20 cellular contexts compared by ENCODE assay signal in the genomic region with DNA sequence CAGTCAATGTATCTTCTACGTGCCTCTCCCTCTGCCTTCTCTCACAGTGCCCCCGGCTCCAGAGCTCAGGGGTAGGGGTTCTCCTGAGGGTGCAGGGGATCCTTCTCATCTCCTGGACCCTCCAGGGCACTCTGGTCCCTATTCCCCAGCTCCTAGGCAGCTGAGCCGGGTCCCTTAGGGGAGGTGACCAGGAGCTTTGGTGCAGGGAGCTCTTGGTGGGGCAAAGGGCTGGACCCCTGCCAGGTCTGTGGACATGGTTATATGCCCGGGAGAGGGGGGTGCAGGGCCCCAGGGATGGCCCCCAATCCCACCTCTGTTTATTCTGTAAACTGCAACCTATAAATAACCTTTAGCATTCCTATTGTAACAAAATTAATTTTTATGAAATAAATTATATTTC. TPM values are rescaled to one million over a fixed set of nuclear protein-coding genes. Genes with fewer than 3 reads are reported as not detected.
DNase-seq lines count a peak whose midpoint lies in the region; ATAC-seq, FAIRE-seq and TF ChIP-seq lines count a peak whose summit lies in the region.
"Had no signal": no experiment of that assay in that cellular context is flagged by ENCODE, and none has a peak within 500 bp of the region (broad histone marks: within the 10 kb centered on the region; RNA-seq: fewer than 3 reads in every experiment).

No MANE protein-coding gene starts in this region.

- H3K9ac ChIP-seq in mammary epithelial cell (ENCODE audit: insufficient read depth, low read length) (no peak overlapping the region), K562 (ENCODE audit: insufficient read depth in 1 of 2, low read depth in 2 of 2, low read length in 2 of 2) (no peak overlapping the region), kidney (ENCODE audit: low read length in 2 of 2) (no peak overlapping the region)
- H3K9ac ChIP-seq: BLaER1 had no signal

- H3K9me1 ChIP-seq in K562 (ENCODE audit: control insufficient read depth, insufficient read depth, low read length), result no peaks in the 10 kb centered on the region

- no peaks in the 10 kb centered on the region for H3K9me3 ChIP-seq in mammary epithelial cell (replicated peaks; ENCODE audit: insufficient read depth, low read length)
- no peaks in the 10 kb centered on the region for H3K9me3 ChIP-seq in breast epithelium
- no peaks in the 10 kb centered on the region for H3K9me3 ChIP-seq in K562 (replicated peaks; ENCODE audit: control insufficient read depth, insufficient read depth, low read depth, low read length)
- no peaks in the 10 kb centered on the region for H3K9me3 ChIP-seq in kidney (ENCODE audit: control insufficient read depth in 1 of 2, low read length in 2 of 2)
- H3K9me3 ChIP-seq: BLaER1, Caco-2, HAP-1 had no signal

- H3K36me3 ChIP-seq in mammary epithelial cell (ENCODE audit: insufficient read depth, low read length), result no peaks in the 10 kb centered on the region
- H3K36me3 ChIP-seq in breast epithelium, result no peaks in the 10 kb centered on the region
- H3K36me3 ChIP-seq in K562 (ENCODE audit: control insufficient read depth, insufficient read depth, low read length), result no peaks in the 10 kb centered on the region
- peaks cover 0 to 5% of the 10 kb centered on the region in 2 donors for H3K36me3 ChIP-seq in kidney (ENCODE audit: control insufficient read depth in 1 of 2, insufficient read depth in 2 of 2, low read length in 2 of 2)
- H3K36me3 ChIP-seq: BLaER1, HAP-1 had no signal

- POLR2A ChIA-PET in K562 (lab: Yijun Ruan, JAX), result interaction anchor here (0.7 kb wide), 1 partner anchor 10 kb away, joined by 3 read pairs; no protein-coding TSS in a partner anchor

- H2AFZ ChIP-seq in mammary epithelial cell (ENCODE audit: low read depth, low read length), result no peak overlapping the region
- H2AFZ ChIP-seq in K562 (ENCODE audit: low read depth, low read length), result no peak overlapping the region

- intact Hi-C loops in mammary epithelial cell (cut with micrococcal nuclease), result no loop called here
- intact Hi-C loops in breast epithelium (cut with DNase I; ENCODE audit: low total_unique reads), result no loop called here
- intact Hi-C loops in K562 (cut with micrococcal nuclease), result no loop called here
- intact Hi-C loops in kidney (cut with DNase I), result no loop called here

- TF ChIP-seq RAD21 in K562 (CRISPR knock-in tag; conservative IDR thresholded peaks at IDR 0.05 in 1 of 2, IDR thresholded peaks at IDR 0.05 in 1 of 2), result no peak

- no peaks in the 10 kb centered on the region for H3K79me2 ChIP-seq in mammary epithelial cell (ENCODE audit: insufficient read depth, low read length)
- no peaks in the 10 kb centered on the region for H3K79me2 ChIP-seq in K562 (ENCODE audit: control insufficient read depth, insufficient read depth, low read length)

- H3K27me3 ChIP-seq in mammary epithelial cell (ENCODE audit: insufficient read depth, low read length), result no peaks in the 10 kb centered on the region
- H3K27me3 ChIP-seq in breast epithelium, result no peaks in the 10 kb centered on the region
- peaks cover 7 to 60% of the 10 kb centered on the region in 2 experiments; a peak in 4 of 5 replicates for H3K27me3 ChIP-seq in K562 (ENCODE audit: control insufficient read depth in 2 of 2, insufficient read depth in 2 of 2, low read length in 2 of 2)
- H3K27me3 ChIP-seq: BLaER1 had no signal

- TSS peak; percentile 16 for BruUV-seq in mammary epithelial cell (replicated peaks; lab: Mats Ljungman, UMichigan)
- no TSS peak for BruUV-seq in K562 (replicated peaks; lab: Mats Ljungman, UMichigan)

- no peak for DNase-seq in mammary epithelial cell
- DNase-seq in breast epithelium (ENCODE audit: low spot score in 2 of 2), result no peak
- no peak for DNase-seq in K562 (ENCODE audit: extremely low read depth in 1 of 4, low spot score in 3 of 4)
- DNase-seq in kidney, result peak; percentile 59
- DNase-seq: Caco-2; CD4-positive, CD25-positive, alpha-beta regulatory T cell; CD8-positive, alpha-beta T cell; DND-41; GOT3 had no signal

- CTCF ChIA-PET in mammary epithelial cell (lab: Charles Lee; ENCODE audit: low non-redundant PET) (no interaction called here), K562 (lab: Yijun Ruan, JAX; ENCODE audit: low intra/inter-chr PET ratio) (interaction anchor here (0.7 to 1.4 kb wide), 4 partner anchors 11 to 593 kb away, joined by 3 to 4 read pairs (median 3); no protein-coding TSS in a partner anchor)

- H3K4me1 ChIP-seq in mammary epithelial cell (ENCODE audit: insufficient read depth, low read length) (peaks cover 17% of the 10 kb centered on the region), breast epithelium (no peaks in the 10 kb centered on the region), K562 (replicated peaks in 1 of 2; ENCODE audit: control insufficient read depth in 2 of 2, insufficient read depth in 2 of 2, low read length in 2 of 2) (peaks cover 0 to 9% of the 10 kb centered on the region in 2 experiments; a peak in 1 of 5 replicates), kidney (ENCODE audit: control insufficient read depth in 1 of 2, insufficient read depth in 1 of 2, low read depth in 1 of 2, low read length in 2 of 2) (peaks cover 0 to 4% of the 10 kb centered on the region in 2 donors)
- H3K4me1 ChIP-seq: Caco-2, HAP-1 had no signal

- ATAC-seq in K562 (no peak), HG02973 (IDR thresholded peaks at IDR 0.05; ENCODE audit: unreplicated experiment) (no peak), GM21423 (IDR thresholded peaks at IDR 0.05; ENCODE audit: unreplicated experiment) (no peak), GM19467 (IDR thresholded peaks at IDR 0.05; ENCODE audit: unreplicated experiment) (no peak)
- ATAC-seq: CD8-positive, alpha-beta T cell had no signal

- no peak for TF ChIP-seq POLR2A in breast epithelium (IDR thresholded peaks at IDR 0.05)
- TF ChIP-seq POLR2A in K562 (conservative IDR thresholded peaks at IDR 0.05), result no peak

- WGBS in mammary epithelial cell (ENCODE audit: low coverage, missing lambda C conversion rate), result 93% methylated on average over 4 of the region's 4 CpGs
- WGBS in K562 (ENCODE audit: insufficient coverage, low coverage, missing lambda C conversion rate), result 5% methylated on average over 4 of the region's 4 CpGs

- dilution Hi-C loops in mammary epithelial cell (cut with HindIII; ENCODE audit: low sequenced_read_pairs), result loop anchor here (25.0 kb wide), 1 partner anchor 260 kb away; no protein-coding TSS in a partner anchor

- H4K20me1 ChIP-seq in mammary epithelial cell (ENCODE audit: insufficient read depth, low read length) (no peaks in the 10 kb centered on the region), K562 (replicated peaks; ENCODE audit: control insufficient read depth, insufficient read depth, low read length) (peaks cover 6% of the 10 kb centered on the region; the same call in 1 of the 2 replicates)
- H4K20me1 ChIP-seq: BLaER1 had no signal

- H3K4me2 ChIP-seq in mammary epithelial cell (ENCODE audit: insufficient read depth, low read depth, low read length), result no peak overlapping the region
- no peak overlapping the region for H3K4me2 ChIP-seq in K562 (ENCODE audit: insufficient read depth, low read length)
- H3K4me2 ChIP-seq: BLaER1 had no signal

- TF ChIP-seq EP300 in K562 (IDR thresholded peaks at IDR 0.05; ENCODE audit: low read length), result no peak

- in situ Hi-C loops in mammary epithelial cell (cut with MboI; ENCODE audit: low sequenced_read_pairs in 2 of 2) (loop anchor here in 1 of 2 donors (25.0 kb wide), 1 partner anchor 310 kb away; no protein-coding TSS in a partner anchor), K562 (cut with MboI) (loop anchor here (25.0 kb wide), 1 partner anchor 1035 kb away; no protein-coding TSS in a partner anchor)

- no peak overlapping the region for H3K4me3 ChIP-seq in mammary epithelial cell (replicated peaks in 1 of 3; ENCODE audit: insufficient read depth in 1 of 3, low read depth in 2 of 3, low read length in 3 of 3)
- H3K4me3 ChIP-seq in breast epithelium, result no peak overlapping the region
- H3K4me3 ChIP-seq in K562, result no peak overlapping the region
- H3K4me3 ChIP-seq in kidney (ENCODE audit: low read length in 2 of 2), result no peak overlapping the region
- H3K4me3 ChIP-seq: BLaER1, GM12878, HAP-1 had no signal

- TF ChIP-seq CTCF in mammary epithelial cell (conservative IDR thresholded peaks at IDR 0.05 in 1 of 2, IDR thresholded peaks at IDR 0.05 in 1 of 2; ENCODE audit: extremely low read depth in 1 of 2, insufficient read depth in 1 of 2, low read depth in 1 of 2, low read length in 2 of 2) (no peak), breast epithelium (IDR thresholded peaks at IDR 0.05) (no peak), K562 (IDR thresholded peaks at IDR 0.05 in 2 of 3, conservative IDR thresholded peaks at IDR 0.05 in 1 of 3; ENCODE audit: insufficient read depth in 2 of 3, low read depth in 1 of 3, low read length in 3 of 3) (no peak), kidney (IDR thresholded peaks at IDR 0.05; ENCODE audit: borderline replicate concordance, extremely low read depth, insufficient read depth) (no peak)

- FAIRE-seq in K562 (lab: Jason Lieb, UNC) (no peak), kidney (lab: Jason Lieb, UNC) (no peak)
- FAIRE-seq: A204.1, G401.6, H54 had no signal

- H3K27ac ChIP-seq in mammary epithelial cell (ENCODE audit: insufficient read depth, low read depth, low read length) (no peak overlapping the region), breast epithelium (no peak overlapping the region), K562 (ENCODE audit: extremely low read depth, low read depth, low read length) (no peak overlapping the region), kidney (ENCODE audit: low read depth in 2 of 2, low read length in 2 of 2) (no peak overlapping the region)
- H3K27ac ChIP-seq: 22Rv1, BLaER1, C4-2B had no signal

RNA-seq across cellular contexts. Expression of gene SLC29A3, which starts 16.6 kb away (rescaled TPM):
- total RNA-seq in mammary epithelial cell (1 to 10 TPM; 3.5 to 8.2 TPM), breast epithelium (10 to 100 TPM in 1 of 3 donors, 1 to 10 TPM in 2; 5.6 to 12.0 (median 6.2) TPM), K562 (2014; rRNA removed) (2.1 and 4.5 TPM in 2 replicates), K562 (2014; rRNA removed; fragmentation: Illumina TruSeq; extraction: Trizol) (2.8 TPM in 2 replicates), K562 (2015; rRNA removed; fragmentation: Illumina TruSeq; extraction: Trizol) (3.2 and 3.6 TPM in 2 replicates), K562 (2021) (8.2 and 8.5 TPM in 2 replicates), kidney (5.3 TPM)
- polyA plus RNA-seq in mammary epithelial cell (1.9 TPM), K562 (2011; rRNA removed) (4.1 and 7.1 TPM in 2 replicates), K562 (2014; fragmentation: Illumina TruSeq; extraction: Trizol) (10.5 and 10.7 TPM in 2 replicates), K562 (2014; fragmentation: Nextera tagmentation; extraction: Ambion mirVana) (10 to 100 TPM in 1 of 2 experiments, 1 to 10 TPM in 1; 6.3 to 10.3 TPM), K562 (2014; rRNA removed) (4.5 and 4.6 TPM in 2 replicates), kidney (ENCODE audit: insufficient read depth, low read depth, low replicate concordance) (5.7 TPM)
- polyA minus RNA-seq in mammary epithelial cell, result 2.6 TPM
- total RNA-seq in K562 (2011; cell fraction: chromatin; rRNA removed; ENCODE audit: low replicate concordance), result 5.7 and 14.0 TPM in 2 replicates
- 13.4 and 15.0 TPM in 2 replicates for total RNA-seq in K562 (2011; cell fraction: nucleolus; rRNA removed)
- 11.0 and 15.7 TPM in 2 replicates for total RNA-seq in K562 (2011; cell fraction: nucleoplasm; rRNA removed)
- polyA plus RNA-seq in K562 (2011; cell fraction: cytosol; rRNA removed), result 7.9 and 15.0 TPM in 2 replicates
- 5.0 and 7.3 TPM in 2 replicates for polyA plus RNA-seq in K562 (2011; cell fraction: nucleus; rRNA removed)
- 8.2 and 10.4 TPM in 2 replicates for polyA plus RNA-seq in K562 (2012)
- polyA minus RNA-seq in K562 (2011; rRNA and poly(A)+ RNA removed), result 5.9 and 6.1 TPM in 2 replicates
- polyA minus RNA-seq in K562 (2011; cell fraction: cytosol; rRNA and poly(A)+ RNA removed), result 6.7 and 9.5 TPM in 2 replicates
- polyA minus RNA-seq in K562 (2011; cell fraction: nucleus; rRNA and poly(A)+ RNA removed), result 5.0 and 5.7 TPM in 2 replicates
